9 cellular contexts compared by ENCODE assay signal in the genomic region with DNA sequence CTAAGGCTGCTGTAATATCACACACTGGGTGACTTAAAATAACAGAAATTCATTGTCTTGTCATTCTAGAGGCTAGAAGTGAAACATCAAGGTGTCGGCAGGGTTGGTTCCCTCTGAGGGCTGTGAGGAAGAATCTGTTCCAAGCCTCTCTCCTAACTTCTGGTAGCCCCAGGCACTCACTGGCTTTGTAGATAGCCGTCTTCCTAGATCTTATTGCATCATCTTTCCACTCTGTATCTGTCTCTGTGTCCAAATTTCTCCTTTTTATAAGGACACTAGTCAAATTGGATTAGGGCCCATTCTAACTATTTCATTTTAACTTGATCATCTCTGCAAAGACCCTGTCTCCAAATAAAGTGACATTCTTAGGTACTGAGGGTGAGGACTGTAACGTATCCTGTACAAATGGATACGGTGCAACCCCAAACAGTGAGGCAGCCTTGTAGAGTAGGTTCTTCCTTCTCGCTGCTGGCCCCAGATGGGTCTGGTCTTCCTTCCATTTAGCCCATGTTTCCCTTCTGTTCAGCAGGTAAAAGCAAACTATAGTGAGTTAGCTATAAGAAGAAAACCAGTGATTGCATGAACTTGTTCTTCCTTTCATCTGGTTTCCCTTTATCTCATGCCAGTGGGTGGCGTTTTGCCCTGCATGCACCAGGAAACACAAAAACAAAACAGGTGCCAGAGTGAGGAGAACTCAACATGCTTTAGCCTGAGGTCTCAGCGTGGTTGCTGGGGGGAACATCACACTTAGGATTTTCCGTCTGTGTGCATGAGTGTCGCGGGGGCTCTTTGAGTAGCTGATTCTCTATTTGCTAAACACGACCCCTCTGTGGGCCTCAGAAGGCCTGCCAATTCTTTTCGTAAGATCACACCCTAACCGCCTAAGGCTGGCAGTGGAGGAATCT.
DNase-seq lines count a peak whose midpoint lies in the region; ATAC-seq and FAIRE-seq lines count a peak whose summit lies in the region.
"Had no signal": no experiment of that assay in that cellular context is flagged by ENCODE, and none has a peak within 500 bp of the region (broad histone marks: within the 10 kb centered on the region; RNA-seq: fewer than 3 reads in every experiment).

No MANE protein-coding gene starts in this region.

- ATAC-seq in GM18517 (IDR thresholded peaks at IDR 0.05; ENCODE audit: unreplicated experiment) (no peak), GM21515 (IDR thresholded peaks at IDR 0.05; ENCODE audit: unreplicated experiment) (no peak), HG02678 (IDR thresholded peaks at IDR 0.05; ENCODE audit: unreplicated experiment) (no peak)

- DNase-seq in HTR-8/SVneo (ENCODE audit: insufficient read length, low spot score) (no peak), T-helper 9 cell (peak; percentile 25)
- DNase-seq in central memory CD4-positive, alpha-beta T cell: peak; percentile 57
- peak; percentile 43 to 80 (median 65) for DNase-seq in stimulated activated naive CD4-positive, alpha-beta T cell (lab: John Stamatoyannopoulos, UW)
- DNase-seq: heart right ventricle, NCI-H1694 had no signal

- peak; percentile 68 for FAIRE-seq in HTR-8/SVneo (lab: Jason Lieb, UNC)
